9 cellular contexts compared by ENCODE assay signal in the genomic region with DNA sequence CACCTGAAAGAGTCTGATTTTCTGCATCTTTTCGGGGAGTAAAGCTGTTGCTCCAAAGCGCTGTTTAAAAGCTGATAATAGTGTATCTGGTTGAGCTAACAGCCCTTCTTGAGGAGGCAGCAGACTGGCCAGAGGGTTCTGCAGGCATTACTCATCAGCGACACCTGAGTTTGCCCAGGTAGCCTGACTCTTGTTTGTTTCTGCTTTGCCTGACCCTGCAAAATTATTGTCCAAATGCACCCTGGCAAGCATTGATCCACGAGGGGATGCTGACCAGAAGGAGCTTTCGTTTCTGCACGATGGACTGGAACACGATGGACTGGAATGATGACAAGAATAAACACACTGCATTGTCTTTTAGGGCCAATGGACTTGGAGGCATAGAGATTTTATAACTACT. TPM values are rescaled to one million over a fixed set of nuclear protein-coding genes. Genes with fewer than 3 reads are reported as not detected.
DNase-seq lines count a peak whose midpoint lies in the region; ATAC-seq and TF ChIP-seq lines count a peak whose summit lies in the region.
"Had no signal": no experiment of that assay in that cellular context is flagged by ENCODE, and none has a peak within 500 bp of the region (broad histone marks: within the 10 kb centered on the region; RNA-seq: fewer than 3 reads in every experiment).

No MANE protein-coding gene starts in this region.

- peak overlapping the region; percentile 66; the same call in 1 of the 2 replicates for H3K4me2 ChIP-seq in SK-N-SH
- peak overlapping the region; percentile 38 for H3K4me2 ChIP-seq in smooth muscle cell

- TF ChIP-seq EP300 in SK-N-SH (IDR thresholded peaks at IDR 0.05; ENCODE audit: borderline replicate concordance in 1 of 2, low read depth in 1 of 2, low read length in 1 of 2), result no peak

- TF ChIP-seq RAD21 in SK-N-SH (IDR thresholded peaks at IDR 0.05; ENCODE audit: low read length), result no peak

- peaks cover 18% of the 10 kb centered on the region for H3F3A ChIP-seq in SK-N-SH (replicated peaks; ENCODE audit: insufficient read depth)
- peaks cover 34% of the 10 kb centered on the region for H3F3A ChIP-seq in smooth muscle cell (ENCODE audit: low read depth)

- H3K9me3 ChIP-seq in SK-N-SH (no peaks in the 10 kb centered on the region), endocrine pancreas (ENCODE audit: control insufficient read depth, low read length) (no peaks in the 10 kb centered on the region), smooth muscle cell (replicated peaks; ENCODE audit: low read depth) (no peaks in the 10 kb centered on the region)

- 52% methylated on average over 7 of the region's 7 CpGs for WGBS in SK-N-SH (ENCODE audit: low lambda C conversion rate)
- WGBS in smooth muscle cell (ENCODE audit: low lambda C conversion rate), result 66% methylated on average over 7 of the region's 7 CpGs

- DNase-seq in SK-N-SH (no peak), smooth muscle cell (lab: John Stamatoyannopoulos, UW; ENCODE audit: unreplicated experiment) (no peak), NCI-H2107 (lab: John Stamatoyannopoulos, UW) (no peak), KBM-7 (no peak), ureter (ENCODE audit: low spot score) (no peak)
- no peak for DNase-seq in Jurkat, Clone E6-1 (ENCODE audit: low read depth, low spot score)

- peaks cover 97% of the 10 kb centered on the region for H3K79me2 ChIP-seq in SK-N-SH (ENCODE audit: insufficient read depth)
- H3K79me2 ChIP-seq in smooth muscle cell (ENCODE audit: low read depth), result peaks cover 96% of the 10 kb centered on the region

- no peaks in the 10 kb centered on the region for H3K36me3 ChIP-seq in SK-N-SH (replicated peaks in 1 of 2; ENCODE audit: control insufficient read depth in 1 of 2, insufficient read depth in 2 of 2, low read length in 1 of 2)
- no peaks in the 10 kb centered on the region for H3K36me3 ChIP-seq in endocrine pancreas (ENCODE audit: control insufficient read depth, insufficient read depth, low read length)
- H3K36me3 ChIP-seq in smooth muscle cell (ENCODE audit: low read depth), result no peaks in the 10 kb centered on the region

- H4K20me1 ChIP-seq in SK-N-SH (ENCODE audit: insufficient read depth), result peaks cover 44% of the 10 kb centered on the region
- peaks cover 94% of the 10 kb centered on the region for H4K20me1 ChIP-seq in smooth muscle cell (ENCODE audit: low read depth)

- CTCF ChIA-PET in SK-N-SH (lab: Yijun Ruan, JAX), result no interaction called here

- peaks cover 0 to 15% of the 10 kb centered on the region in 2 experiments; a peak in 3 of 4 replicates for H3K4me1 ChIP-seq in SK-N-SH (ENCODE audit: control insufficient read depth in 1 of 2, insufficient read depth in 2 of 2, low read depth in 1 of 2, low read length in 1 of 2)
- H3K4me1 ChIP-seq in endocrine pancreas (ENCODE audit: control insufficient read depth, insufficient read depth, low read length), result no peaks in the 10 kb centered on the region
- peaks cover 29% of the 10 kb centered on the region for H3K4me1 ChIP-seq in smooth muscle cell (ENCODE audit: low read depth)

- in situ Hi-C loops in KBM-7 (cut with MboI; ENCODE audit: low pct_unique_long_range_greater_than_20kb, low sequenced_read_pairs), result no loop called here

- POLR2A ChIA-PET in SK-N-SH (lab: Yijun Ruan, JAX), result no interaction called here

- H3K9me2 ChIP-seq in SK-N-SH, result no peaks in the 10 kb centered on the region

- peaks cover 5% of the 10 kb centered on the region; the same call in 1 of the 2 replicates for H3K27me3 ChIP-seq in SK-N-SH (ENCODE audit: insufficient read depth)
- no peaks in the 10 kb centered on the region for H3K27me3 ChIP-seq in endocrine pancreas (ENCODE audit: control insufficient read depth, insufficient read depth, low read length)
- no peaks in the 10 kb centered on the region for H3K27me3 ChIP-seq in smooth muscle cell (ENCODE audit: low read depth)

- H3K4me3 ChIP-seq in SK-N-SH (ENCODE audit: low read depth in 2 of 2, low read length in 1 of 2) (no peak overlapping the region), endocrine pancreas (ENCODE audit: control insufficient read depth, insufficient read depth, low read length) (peak overlapping the region; percentile 48), smooth muscle cell (no peak overlapping the region)
- H3K4me3 ChIP-seq in Jurkat, Clone E6-1 (ENCODE audit: low read length), result peak overlapping the region; percentile 30

- no peak for TF ChIP-seq CTCF in SK-N-SH (IDR thresholded peaks at IDR 0.05)
- no peak for TF ChIP-seq CTCF in smooth muscle cell (IDR thresholded peaks at IDR 0.05; ENCODE audit: borderline replicate concordance, insufficient read depth, poor library complexity, severe bottlenecking)

- peak overlapping the region in 1 of 2 experiments; percentile 79; a peak in 2 of 4 replicates for H3K27ac ChIP-seq in SK-N-SH (ENCODE audit: low read depth in 2 of 2, low read length in 1 of 2)
- peak overlapping the region; percentile 92 for H3K27ac ChIP-seq in smooth muscle cell (ENCODE audit: low read depth)
- H3K27ac ChIP-seq: 22Rv1 had no signal

- ATAC-seq in SK-N-SH treated with all-trans-retinoic acid at 6 μM for 48 hours, result no peak

- 0 out of 2 replicates have a peak overlapping the region, but pooled peaks have one; percentile 14 for H3K9ac ChIP-seq in SK-N-SH
- H3K9ac ChIP-seq in endocrine pancreas (ENCODE audit: control insufficient read depth, insufficient read depth, low read length), result no peak overlapping the region
- peak overlapping the region; percentile 63 for H3K9ac ChIP-seq in smooth muscle cell (ENCODE audit: low read depth)

- H2AFZ ChIP-seq in SK-N-SH (ENCODE audit: low read depth), result no peak overlapping the region
- no peak overlapping the region for H2AFZ ChIP-seq in smooth muscle cell (ENCODE audit: low read depth)

TF ChIP-seq in SK-N-SH, 30 proteins besides CTCF, POLR2A, EP300 and RAD21 (continues in another document):
- TF ChIP-seq SIN3A (IDR thresholded peaks at IDR 0.05; ENCODE audit: borderline replicate concordance, low read depth, low read length), result no peak
- no peak for TF ChIP-seq RCOR1 (IDR thresholded peaks at IDR 0.05; ENCODE audit: low read length)
- TF ChIP-seq MXI1 (IDR thresholded peaks at IDR 0.05; ENCODE audit: low read depth, low read length), result no peak
- no peak for TF ChIP-seq JUND (IDR thresholded peaks at IDR 0.05)
- no peak for TF ChIP-seq POLR2AphosphoS5 (IDR thresholded peaks at IDR 0.05; ENCODE audit: low read depth, low read length)
- no peak for TF ChIP-seq FOXJ3 (CRISPR knock-in tag; IDR thresholded peaks at IDR 0.05)
- no peak for TF ChIP-seq NRF1 (IDR thresholded peaks at IDR 0.05; ENCODE audit: low read depth, low read length)
- TF ChIP-seq IRF3 (IDR thresholded peaks at IDR 0.05; ENCODE audit: low read depth, low read length), result no peak
- no peak for TF ChIP-seq GABPA (IDR thresholded peaks at IDR 0.05; ENCODE audit: low read depth)

TF ChIP-seq in SK-N-SH treated with all-trans-retinoic acid at 6 μM for 48 hours, 23 proteins besides CTCF, POLR2A, EP300 and RAD21 (continues in another document):
- TF ChIP-seq CREB5 (CRISPR knock-in tag; IDR thresholded peaks at IDR 0.05; ENCODE audit: low read depth) (no peak), SNAI2 (CRISPR knock-in tag; IDR thresholded peaks at IDR 0.05) (no peak), CSRNP3 (CRISPR knock-in tag; IDR thresholded peaks at IDR 0.05) (no peak), PPARA (CRISPR knock-in tag; IDR thresholded peaks at IDR 0.05; ENCODE audit: borderline replicate concordance) (no peak), GLIS3 (CRISPR knock-in tag; IDR thresholded peaks at IDR 0.05) (no peak), ARNTL (CRISPR knock-in tag; IDR thresholded peaks at IDR 0.05; ENCODE audit: borderline replicate concordance, low read depth) (no peak), CSDC2 (CRISPR knock-in tag; IDR thresholded peaks at IDR 0.05) (no peak), ISL1 (CRISPR knock-in tag; IDR thresholded peaks at IDR 0.05) (no peak), ZNF8 (CRISPR knock-in tag; IDR thresholded peaks at IDR 0.05) (no peak)

RNA-seq across cellular contexts. Expression of gene CD99, which starts 6.2 kb away (rescaled TPM):
- polyA plus RNA-seq in SK-N-SH (2012; rRNA removed), result 149 and 346 TPM in 2 replicates
- 202 and 224 TPM in 2 replicates for polyA plus RNA-seq in SK-N-SH (2012; cell fraction: cytosol; rRNA removed)
- 119 and 169 TPM in 2 replicates for polyA plus RNA-seq in SK-N-SH (2012; cell fraction: nucleus; rRNA removed)
- 682 TPM for polyA plus RNA-seq in Jurkat, Clone E6-1 (2012; ENCODE audit: insufficient read depth, insufficient read length)
- 647 and 726 TPM in 2 replicates for total RNA-seq in smooth muscle cell
- polyA plus RNA-seq in smooth muscle cell, result 1,194 and 1,373 TPM in 2 replicates
- total RNA-seq in ureter, result 167 TPM

RNA-seq across cellular contexts. Expression of gene XG, which starts 54.5 kb away (rescaled TPM):
- polyA plus RNA-seq in SK-N-SH (2012; rRNA removed) (0.42 and 0.76 TPM in 2 replicates), smooth muscle cell (1.3 and 3.6 TPM in 2 replicates)
- polyA plus RNA-seq in SK-N-SH (2012; cell fraction: cytosol; rRNA removed), result 0.42 and 0.60 TPM in 2 replicates
- polyA plus RNA-seq in SK-N-SH (2012; cell fraction: nucleus; rRNA removed), result 0.45 and 0.50 TPM in 2 replicates
- not detected for polyA plus RNA-seq in Jurkat, Clone E6-1 (2012; ENCODE audit: insufficient read depth, insufficient read length)
- total RNA-seq in smooth muscle cell (1.1 and 2.6 TPM in 2 replicates), ureter (1.6 TPM)

Comparison
In these comparisons a context has a peak if more than half of its experiments do, and no peak if none do; other contexts are left out.
1. H3K4me3 ChIP-seq: peak in Jurkat, Clone E6-1 (single experiment) and endocrine pancreas (single experiment); none in SK-N-SH (0 of 2) and smooth muscle cell (single experiment).